In genomic region chr20:46240065-46240464, GRCh38 we compare ENCODE assay signal across 14 cellular contexts.
DNase-seq lines count a peak whose midpoint lies in the region; ATAC-seq lines count a peak whose summit lies in the region.
"Had no signal": no experiment of that assay in that cellular context is flagged by ENCODE, and none has a peak within 500 bp of the region (broad histone marks: within the 10 kb centered on the region; RNA-seq: fewer than 3 reads in every experiment).

No MANE protein-coding gene starts in this region.

- H3K27me3 Mint-ChIP-seq in activated CD8-positive, alpha-beta memory T cell treated with anti-CD3 and anti-CD28 coated beads, Interleukin-2, amount 10 ng/mL, durations not matched to agents 7 days and 5 days: peaks cover 9% of the 10 kb centered on the region
- peaks cover 6 to 9% (median 7%) of the 10 kb centered on the region in 3 donors for H3K27me3 Mint-ChIP-seq in immature natural killer cell (ENCODE audit: low read depth in 3 of 3)

- H3K9me3 Mint-ChIP-seq in activated CD8-positive, alpha-beta memory T cell treated with anti-CD3 and anti-CD28 coated beads, Interleukin-2, amount 10 ng/mL, durations not matched to agents 7 days and 5 days (ENCODE audit: low read depth): no peaks in the 10 kb centered on the region
- no peaks in the 10 kb centered on the region for H3K9me3 Mint-ChIP-seq in immature natural killer cell
- no peaks in the 10 kb centered on the region for H3K9me3 Mint-ChIP-seq in stimulated activated effector memory CD8-positive, alpha-beta T cell treated with anti-CD3 and anti-CD28 coated beads, Interleukin-12 subunit alpha, Interleukin-12 subunit beta, amount 100 ng/mL, for 72 hours
- H3K9me3 Mint-ChIP-seq: GM23338, H9 had no signal

- no peak overlapping the region for H3K4me3 Mint-ChIP-seq in activated CD8-positive, alpha-beta memory T cell treated with anti-CD3 and anti-CD28 coated beads, Interleukin-2, amount 10 ng/mL, durations not matched to agents 7 days and 5 days
- no peak overlapping the region for H3K4me3 Mint-ChIP-seq in immature natural killer cell
- no peak overlapping the region for H3K4me3 Mint-ChIP-seq in stimulated activated effector memory CD8-positive, alpha-beta T cell treated with anti-CD3 and anti-CD28 coated beads, Interleukin-12 subunit alpha, Interleukin-12 subunit beta, amount 100 ng/mL, for 72 hours
- H3K4me3 Mint-ChIP-seq: GM23338, H9 had no signal

- no peaks in the 10 kb centered on the region for H3K4me1 Mint-ChIP-seq in activated CD8-positive, alpha-beta memory T cell treated with anti-CD3 and anti-CD28 coated beads, Interleukin-2, amount 10 ng/mL, durations not matched to agents 7 days and 5 days
- H3K4me1 Mint-ChIP-seq in immature natural killer cell: no peaks in the 10 kb centered on the region
- H3K4me1 Mint-ChIP-seq in stimulated activated effector memory CD8-positive, alpha-beta T cell treated with anti-CD3 and anti-CD28 coated beads, Interleukin-12 subunit alpha, Interleukin-12 subunit beta, amount 100 ng/mL, for 72 hours: no peaks in the 10 kb centered on the region

- CTCF ChIA-PET in activated CD8-positive, alpha-beta memory T cell treated with anti-CD3 and anti-CD28 coated beads, Interleukin-2, amount 10 ng/mL, durations not matched to agents 7 days and 5 days (lab: Charles Lee): no interaction called here

- DNase-seq in activated CD8-positive, alpha-beta memory T cell treated with anti-CD3 and anti-CD28 coated beads, Interleukin-2, amount 10 ng/mL, durations not matched to agents 7 days and 5 days: peak; percentile 49
- no peak for DNase-seq in activated CD8-positive, alpha-beta memory T cell treated with anti-CD3 and anti-CD28 coated beads, Interleukin-2, amount 50 U/mL, for 4 hours
- DNase-seq in UCSD-AML1 (lab: John Stamatoyannopoulos, UW; ENCODE audit: unreplicated experiment): peak; percentile 29
- DNase-seq in immature natural killer cell: peak; percentile 2 to 23 (median 17)
- DNase-seq in stimulated activated effector memory CD8-positive, alpha-beta T cell treated with anti-CD3 and anti-CD28 coated beads, Interleukin-12 subunit alpha, Interleukin-12 subunit beta, amount 100 ng/mL, for 72 hours (ENCODE audit: low spot score in 2 of 2): no peak
- no peak for DNase-seq in T-helper 1 cell
- DNase-seq in NCI-H446 treated with DMSO at 0.1 percent for 48 hours (lab: John Stamatoyannopoulos, UW): no peak
- DNase-seq: 8988T, AML-193, Calu3, DMS 273 treated with DMSO at 0.1 percent for 48 hours, H9 had no signal

- H3K27ac Mint-ChIP-seq in activated CD8-positive, alpha-beta memory T cell treated with anti-CD3 and anti-CD28 coated beads, Interleukin-2, amount 10 ng/mL, durations not matched to agents 7 days and 5 days: no peak overlapping the region
- no peak overlapping the region for H3K27ac Mint-ChIP-seq in immature natural killer cell
- H3K27ac Mint-ChIP-seq in stimulated activated effector memory CD8-positive, alpha-beta T cell treated with anti-CD3 and anti-CD28 coated beads, Interleukin-12 subunit alpha, Interleukin-12 subunit beta, amount 100 ng/mL, for 72 hours: no peak overlapping the region
- H3K27ac Mint-ChIP-seq: GM23338, H9 had no signal

- no peaks in the 10 kb centered on the region for H3K36me3 Mint-ChIP-seq in activated CD8-positive, alpha-beta memory T cell treated with anti-CD3 and anti-CD28 coated beads, Interleukin-2, amount 10 ng/mL, durations not matched to agents 7 days and 5 days
- H3K36me3 Mint-ChIP-seq in immature natural killer cell: no peaks in the 10 kb centered on the region
- H3K36me3 Mint-ChIP-seq in stimulated activated effector memory CD8-positive, alpha-beta T cell treated with anti-CD3 and anti-CD28 coated beads, Interleukin-12 subunit alpha, Interleukin-12 subunit beta, amount 100 ng/mL, for 72 hours: no peaks in the 10 kb centered on the region

- ATAC-seq in activated CD8-positive, alpha-beta memory T cell treated with anti-CD3 and anti-CD28 coated beads, Interleukin-2, amount 10 ng/mL, durations not matched to agents 7 days and 5 days: peak; percentile 39
- peak; percentile 54 for ATAC-seq in stimulated activated effector memory CD8-positive, alpha-beta T cell treated with anti-CD3 and anti-CD28 coated beads, Interleukin-12 subunit alpha, Interleukin-12 subunit beta, amount 100 ng/mL, for 72 hours
- ATAC-seq in HG02610 (IDR thresholded peaks at IDR 0.05; ENCODE audit: unreplicated experiment): no peak
- ATAC-seq: GM23338 had no signal

Comparison
In these comparisons a context has a peak if more than half of its experiments do, and no peak if none do; other contexts are left out.
1. DNase-seq: peak in activated CD8-positive, alpha-beta memory T cell treated with anti-CD3 and anti-CD28 coated beads, Interleukin-2, amount 10 ng/mL, durations not matched to agents 7 days and 5 days (single experiment), UCSD-AML1 (single experiment) and immature natural killer cell (3 of 3); none in activated CD8-positive, alpha-beta memory T cell treated with anti-CD3 and anti-CD28 coated beads, Interleukin-2, amount 50 U/mL, for 4 hours (single experiment), stimulated activated effector memory CD8-positive, alpha-beta T cell treated with anti-CD3 and anti-CD28 coated beads, Interleukin-12 subunit alpha, Interleukin-12 subunit beta, amount 100 ng/mL, for 72 hours (0 of 2), T-helper 1 cell (0 of 5) and NCI-H446 treated with DMSO at 0.1 percent for 48 hours (single experiment).